Comparison of ENCODE assay signal across 8 cellular contexts in the genomic region with DNA sequence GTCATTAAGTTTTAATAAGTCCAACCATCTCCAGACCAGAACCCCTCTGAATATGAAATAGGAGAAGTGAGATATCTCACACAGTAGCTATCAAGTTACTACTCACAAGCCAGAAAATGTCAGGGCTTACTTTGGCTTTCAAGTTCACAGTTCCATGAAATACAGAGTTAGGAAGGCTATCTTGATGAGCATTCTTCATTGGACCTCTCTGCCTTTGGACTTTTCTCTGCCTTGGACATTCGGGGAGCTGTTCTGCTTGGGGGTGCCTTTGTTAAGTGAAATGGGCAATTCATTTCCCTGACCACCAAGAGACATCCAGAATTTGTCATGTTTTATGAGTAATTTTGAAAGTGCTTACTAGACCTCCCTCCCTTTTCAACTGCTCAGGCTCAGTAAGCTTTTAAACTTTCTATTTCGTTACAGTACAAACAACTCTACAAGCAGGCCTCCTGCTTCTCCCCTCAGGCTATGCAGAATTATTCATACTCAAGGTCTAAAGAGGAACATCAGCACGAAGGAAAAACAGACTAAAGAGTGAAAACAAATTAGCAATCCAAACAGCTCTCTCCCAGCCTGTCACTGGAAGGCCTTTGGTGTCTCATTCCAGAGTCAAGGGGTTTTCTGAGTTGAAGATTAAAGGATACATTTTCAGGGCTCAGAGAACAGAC.
A peak's percentile ranks its signal among the peaks of the same experiment; 100 is the strongest.
DNase-seq lines count a peak whose midpoint lies in the region; ATAC-seq and TF ChIP-seq lines count a peak whose summit lies in the region.

No MANE protein-coding gene starts in this region.

- peaks cover 13% of the 10 kb centered on the region for H3K4me1 Mint-ChIP-seq in stimulated activated effector memory CD8-positive, alpha-beta T cell treated with anti-CD3 and anti-CD28 coated beads, Interleukin-12 subunit alpha, Interleukin-12 subunit beta, amount 100 ng/mL, for 72 hours
- no peaks in the 10 kb centered on the region for H3K4me1 Mint-ChIP-seq in T-cell

- no peaks in the 10 kb centered on the region for H3K9me3 Mint-ChIP-seq in stimulated activated effector memory CD8-positive, alpha-beta T cell treated with anti-CD3 and anti-CD28 coated beads, Interleukin-12 subunit alpha, Interleukin-12 subunit beta, amount 100 ng/mL, for 72 hours
- no peaks in the 10 kb centered on the region for H3K9me3 Mint-ChIP-seq in T-cell

- peak overlapping the region; percentile 69 for H3K27ac Mint-ChIP-seq in stimulated activated effector memory CD8-positive, alpha-beta T cell treated with anti-CD3 and anti-CD28 coated beads, Interleukin-12 subunit alpha, Interleukin-12 subunit beta, amount 100 ng/mL, for 72 hours
- H3K27ac Mint-ChIP-seq in T-cell, result no peak overlapping the region

- H3K4me3 Mint-ChIP-seq in stimulated activated effector memory CD8-positive, alpha-beta T cell treated with anti-CD3 and anti-CD28 coated beads, Interleukin-12 subunit alpha, Interleukin-12 subunit beta, amount 100 ng/mL, for 72 hours, result no peak overlapping the region
- H3K4me3 Mint-ChIP-seq in T-cell, result no peak overlapping the region

- no peaks in the 10 kb centered on the region for H3K36me3 Mint-ChIP-seq in stimulated activated effector memory CD8-positive, alpha-beta T cell treated with anti-CD3 and anti-CD28 coated beads, Interleukin-12 subunit alpha, Interleukin-12 subunit beta, amount 100 ng/mL, for 72 hours
- no peaks in the 10 kb centered on the region for H3K36me3 Mint-ChIP-seq in T-cell

- peaks cover 6 to 14% of the 10 kb centered on the region in 2 donors for H3K27me3 Mint-ChIP-seq in T-cell

- TF ChIP-seq CTCF in cardiac fibroblast (IDR thresholded peaks at IDR 0.05; ENCODE audit: low read depth, low read length), result no peak

- in situ Hi-C loops in Caki2 (cut with HindIII; ENCODE audit: low pct_unique_long_range_greater_than_20kb, low sequenced_read_pairs), result loop anchor here (25.0 kb wide), 1 partner anchor 456 kb away; no protein-coding TSS in a partner anchor

- H3K4me3 ChIP-seq in cardiac fibroblast (replicated peaks in 1 of 2; ENCODE audit: low read depth in 2 of 2, low read length in 2 of 2), result no peak overlapping the region

- DNase-seq in Caki2 (ENCODE audit: low read depth) (peak; percentile 82), cardiac fibroblast (ENCODE audit: low read depth in 2 of 2) (peak; percentile 49), NCI-H1105 treated with DMSO at 0.1 percent for 48 hours (lab: John Stamatoyannopoulos, UW) (no peak), DMS53 treated with DMSO at 0.1 percent for 48 hours (lab: John Stamatoyannopoulos, UW; ENCODE audit: unreplicated experiment) (no peak), T-cell (no peak)
- no peak for DNase-seq in stimulated activated effector memory CD8-positive, alpha-beta T cell treated with anti-CD3 and anti-CD28 coated beads, Interleukin-12 subunit alpha, Interleukin-12 subunit beta, amount 100 ng/mL, for 72 hours (ENCODE audit: low spot score in 2 of 2)

- ATAC-seq in GM19467 (IDR thresholded peaks at IDR 0.05; ENCODE audit: unreplicated experiment), result peak; percentile 78
- ATAC-seq in HG03432 (IDR thresholded peaks at IDR 0.05; ENCODE audit: unreplicated experiment), result peak; percentile 87
- ATAC-seq in stimulated activated effector memory CD8-positive, alpha-beta T cell treated with anti-CD3 and anti-CD28 coated beads, Interleukin-12 subunit alpha, Interleukin-12 subunit beta, amount 100 ng/mL, for 72 hours, result peak; percentile 75
- no peak for ATAC-seq in T-cell (replicated peaks in 1 of 4)

- POLR2A ChIA-PET in T-cell (lab: Charles Lee), result no interaction called here

- CTCF ChIA-PET in T-cell (lab: Charles Lee), result interaction anchor here in 1 of 2 donors (0.6 kb wide), 1 partner anchor 464 kb away, joined by 3 read pairs; no protein-coding TSS in a partner anchor

Comparison
In these comparisons a context has a peak if more than half of its experiments do, and no peak if none do; other contexts are left out.
1. DNase-seq: peak in Caki2 (single experiment) and cardiac fibroblast (2 of 2); none in stimulated activated effector memory CD8-positive, alpha-beta T cell treated with anti-CD3 and anti-CD28 coated beads, Interleukin-12 subunit alpha, Interleukin-12 subunit beta, amount 100 ng/mL, for 72 hours (0 of 2), NCI-H1105 treated with DMSO at 0.1 percent for 48 hours (single experiment), DMS53 treated with DMSO at 0.1 percent for 48 hours (single experiment) and T-cell (0 of 34).
2. ATAC-seq: peak in GM19467 (single experiment), HG03432 (single experiment) and stimulated activated effector memory CD8-positive, alpha-beta T cell treated with anti-CD3 and anti-CD28 coated beads, Interleukin-12 subunit alpha, Interleukin-12 subunit beta, amount 100 ng/mL, for 72 hours (single experiment); none in T-cell (0 of 4).